1 cellular context compared by ENCODE assay signal in the genomic region with DNA sequence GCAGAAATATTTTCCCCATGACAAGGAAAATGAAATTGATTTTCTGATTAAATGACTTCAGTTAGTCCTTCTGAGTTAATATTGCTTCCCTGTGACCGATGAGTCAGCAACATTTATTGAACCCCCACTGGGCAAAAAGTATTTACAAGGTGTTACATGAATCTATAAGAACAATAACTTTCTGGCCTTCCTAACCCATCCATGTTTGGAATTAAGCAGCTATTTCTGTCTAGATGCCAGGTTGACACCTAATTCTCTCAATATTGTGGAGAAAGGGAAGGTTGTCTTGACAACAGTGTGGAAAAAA.
TF ChIP-seq lines count a peak whose summit lies in the region.

No MANE protein-coding gene starts in this region.

TF ChIP-seq in GM23338, 12 proteins besides CTCF, POLR2A, EP300 and RAD21 (continued from another document):
- no peak for TF ChIP-seq EZH2phosphoT487 (IDR thresholded peaks at IDR 0.05; ENCODE audit: unreplicated experiment)
- TF ChIP-seq ZNF331 (CRISPR knock-in tag; IDR thresholded peaks at IDR 0.05; ENCODE audit: low read depth) = no peak
